In genomic region chr22:43471606-43472135, GRCh38 we compare ENCODE assay signal across 3 cellular contexts.
TF ChIP-seq lines count a peak whose summit lies in the region.

No MANE protein-coding gene starts in this region.

TF ChIP-seq in IMR-90, 13 proteins besides CTCF, POLR2A, EP300 and RAD21 (continued from another document):
- no peak for TF ChIP-seq BHLHE40 (IDR thresholded peaks at IDR 0.05; ENCODE audit: low read depth, low read length)
- no peak for TF ChIP-seq MAZ (IDR thresholded peaks at IDR 0.05; ENCODE audit: borderline replicate concordance, low read depth, low read length)
- no peak for TF ChIP-seq FOS (IDR thresholded peaks at IDR 0.05; ENCODE audit: low read depth, low read length)
- TF ChIP-seq CHD1 (IDR thresholded peaks at IDR 0.05; ENCODE audit: low read depth, low read length) = no peak
- TF ChIP-seq MAFK (IDR thresholded peaks at IDR 0.05; ENCODE audit: low read depth, low read length) = no peak
- TF ChIP-seq RCOR1 (IDR thresholded peaks at IDR 0.05; ENCODE audit: insufficient replicate concordance, low read length) = no peak
- no peak for TF ChIP-seq USF2 (IDR thresholded peaks at IDR 0.05; ENCODE audit: low read depth, low read length)
- TF ChIP-seq MXI1 (IDR thresholded peaks at IDR 0.05; ENCODE audit: borderline replicate concordance, low read depth, low read length) = no peak
- no peak for TF ChIP-seq CEBPB (IDR thresholded peaks at IDR 0.05; ENCODE audit: low read depth, low read length)
- TF ChIP-seq SMC3 (IDR thresholded peaks at IDR 0.05; ENCODE audit: low read depth, low read length) = no peak

TF ChIP-seq in HEK293T, 16 proteins besides CTCF, POLR2A, EP300 and RAD21 (continued from another document):
- TF ChIP-seq LEF1 (IDR thresholded peaks at IDR 0.05; ENCODE audit: borderline replicate concordance) (no peak), FOXM1 (IDR thresholded peaks at IDR 0.05; ENCODE audit: borderline replicate concordance) (no peak), PKNOX1 (IDR thresholded peaks at IDR 0.05) (no peak), L3MBTL2 (conservative IDR thresholded peaks at IDR 0.05) (no peak), ZNF384 (IDR thresholded peaks at IDR 0.05) (no peak), FOXK2 (IDR thresholded peaks at IDR 0.05) (no peak), TARDBP (IDR thresholded peaks at IDR 0.05) (no peak), BHLHE40 (IDR thresholded peaks at IDR 0.05; ENCODE audit: borderline replicate concordance) (no peak), CTBP1 (IDR thresholded peaks at IDR 0.05; ENCODE audit: borderline replicate concordance) (no peak), ARNT (IDR thresholded peaks at IDR 0.05) (no peak)

TF ChIP-seq in GM12891, 5 proteins besides CTCF, POLR2A, EP300 and RAD21 (continued from another document):
- TF ChIP-seq PAX5 (IDR thresholded peaks at IDR 0.05; ENCODE audit: insufficient read depth, low read length, severe bottlenecking) (no peak), POLR2AphosphoS5 (IDR thresholded peaks at IDR 0.05; ENCODE audit: low read depth, low read length) (no peak), SPI1 (IDR thresholded peaks at IDR 0.05; ENCODE audit: low read depth, low read length) (no peak)
TF ChIP-seq in GM12891: peak in this region for 0.
